ENCODE assay signal across 1 cellular context in the genomic region with DNA sequence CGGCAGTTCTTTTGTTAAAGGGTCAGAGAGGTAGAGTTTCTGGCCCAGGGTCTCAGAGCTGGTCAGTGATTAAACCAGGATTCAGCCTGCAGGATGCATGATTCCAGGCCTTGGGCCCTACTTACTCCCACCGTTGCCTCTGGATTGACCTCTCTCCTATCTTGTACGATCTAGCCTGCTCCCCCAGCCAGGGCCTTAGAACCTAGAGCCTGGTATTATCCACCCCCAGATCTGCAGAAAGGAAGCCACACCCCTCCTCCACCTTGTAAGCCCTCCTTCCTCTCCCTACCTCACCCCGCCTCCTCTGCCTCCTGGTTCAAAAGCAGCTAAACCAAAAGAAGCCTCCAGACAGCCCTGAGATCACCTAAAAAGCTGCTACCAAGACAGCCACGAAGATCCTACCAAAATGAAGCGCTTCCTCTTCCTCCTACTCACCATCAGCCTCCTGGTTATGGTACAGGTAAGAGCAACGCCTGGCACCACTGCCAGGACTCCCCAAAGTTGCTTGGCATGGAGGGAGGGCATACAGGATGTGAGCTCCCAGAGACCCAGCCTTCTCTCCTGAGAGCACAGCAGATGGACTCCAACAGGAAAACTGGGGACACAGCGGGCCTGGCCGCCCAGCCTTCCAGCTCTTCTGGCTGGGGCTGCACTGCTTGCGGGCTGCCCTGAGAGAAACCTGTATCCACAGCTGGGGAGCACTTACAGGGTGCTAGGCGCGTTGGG.
A peak's percentile ranks its signal among the peaks of the same experiment; 100 is the strongest.
TF ChIP-seq lines count a peak whose summit lies in the region.

A gene with protein sequence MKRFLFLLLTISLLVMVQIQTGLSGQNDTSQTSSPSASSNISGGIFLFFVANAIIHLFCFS (plus strand): TSS at position 347 of the 726 bp plus-strand sequence. CDS start 60 bp downstream, at position 407.

TF ChIP-seq in K562, 482 proteins besides CTCF, POLR2A, EP300 and RAD21 (continued from another document and continues in another):
- TF ChIP-seq, protein P1, sequence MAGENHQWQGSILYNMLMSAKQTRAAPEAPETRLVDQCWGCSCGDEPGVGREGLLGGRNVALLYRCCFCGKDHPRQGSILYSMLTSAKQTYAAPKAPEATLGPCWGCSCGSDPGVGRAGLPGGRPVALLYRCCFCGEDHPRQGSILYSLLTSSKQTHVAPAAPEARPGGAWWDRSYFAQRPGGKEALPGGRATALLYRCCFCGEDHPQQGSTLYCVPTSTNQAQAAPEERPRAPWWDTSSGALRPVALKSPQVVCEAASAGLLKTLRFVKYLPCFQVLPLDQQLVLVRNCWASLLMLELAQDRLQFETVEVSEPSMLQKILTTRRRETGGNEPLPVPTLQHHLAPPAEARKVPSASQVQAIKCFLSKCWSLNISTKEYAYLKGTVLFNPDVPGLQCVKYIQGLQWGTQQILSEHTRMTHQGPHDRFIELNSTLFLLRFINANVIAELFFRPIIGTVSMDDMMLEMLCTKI (IDR thresholded peaks at IDR 0.05; ENCODE audit: partially characterized antibody): no peak
- TF ChIP-seq NRF1 (conservative IDR thresholded peaks at IDR 0.05 in 1 of 2, IDR thresholded peaks at IDR 0.05 in 1 of 2) (no peak), FOXK1 (CRISPR knock-in tag; IDR thresholded peaks at IDR 0.05; ENCODE audit: borderline replicate concordance) (no peak), EWSR1 (IDR thresholded peaks at IDR 0.05; ENCODE audit: borderline replicate concordance, low read depth, partially characterized antibody) (no peak), RBM15 (IDR thresholded peaks at IDR 0.05; ENCODE audit: insufficient read depth, low read length) (no peak), SNIP1 (IDR thresholded peaks at IDR 0.05; ENCODE audit: low read depth) (no peak), RHOXF2B (CRISPR knock-in tag; conservative IDR thresholded peaks at IDR 0.05) (no peak), TAF7 (tag; IDR thresholded peaks at IDR 0.05) (no peak), BCOR (IDR thresholded peaks at IDR 0.05) (0 out of 2 replicates have a peak, but pooled peaks have one; percentile 14), RBM34 (IDR thresholded peaks at IDR 0.05; ENCODE audit: borderline replicate concordance, insufficient read depth, low read length) (no peak), ASH1L (IDR thresholded peaks at IDR 0.05; ENCODE audit: borderline replicate concordance, low read depth, partially characterized antibody) (no peak), LEF1 (IDR thresholded peaks at IDR 0.05) (0 out of 2 replicates have a peak, but pooled peaks have one; percentile 36), GATA2 (CRISPR knock-in tag; IDR thresholded peaks at IDR 0.05) (no peak), SMAD4 (CRISPR knock-in tag; conservative IDR thresholded peaks at IDR 0.05) (no peak), SAFB (IDR thresholded peaks at IDR 0.05; ENCODE audit: borderline replicate concordance, low read depth, low read length) (no peak), ZNF431 (CRISPR knock-in tag; IDR thresholded peaks at IDR 0.05) (no peak), LCOR (CRISPR knock-in tag; IDR thresholded peaks at IDR 0.05) (no peak), CHD2 (IDR thresholded peaks at IDR 0.05; ENCODE audit: low read depth, low read length) (no peak), YY1 (IDR thresholded peaks at IDR 0.05; ENCODE audit: borderline replicate concordance in 1 of 3, control insufficient read depth in 1 of 3, extremely low read depth in 1 of 3, insufficient read depth in 3 of 3, insufficient read length in 1 of 3, insufficient replicate concordance in 2 of 3, low read depth in 1 of 3, low read length in 2 of 3) (no peak), ZNF384 (IDR thresholded peaks at IDR 0.05; ENCODE audit: low read depth, low read length) (no peak), PHB2 (IDR thresholded peaks at IDR 0.05; ENCODE audit: low read depth) (no peak), ARHGAP35 (IDR thresholded peaks at IDR 0.05; ENCODE audit: partially characterized antibody) (no peak), KDM2B (CRISPR knock-in tag; IDR thresholded peaks at IDR 0.05) (no peak), CAMTA2 (CRISPR knock-in tag; conservative IDR thresholded peaks at IDR 0.05) (no peak), HEY1 (CRISPR knock-in tag; IDR thresholded peaks at IDR 0.05; ENCODE audit: borderline replicate concordance) (no peak), PURB (CRISPR knock-in tag; IDR thresholded peaks at IDR 0.05; ENCODE audit: low read depth) (no peak), DPF2 (IDR thresholded peaks at IDR 0.05) (peak; percentile 84), PML (IDR thresholded peaks at IDR 0.05; ENCODE audit: low read length) (no peak), BRD9 (IDR thresholded peaks at IDR 0.05; ENCODE audit: low read depth, partially characterized antibody) (no peak), HDGF (IDR thresholded peaks at IDR 0.05) (peak; percentile 52; the same call in 1 of the 2 replicates)
- TF ChIP-seq, protein P2, sequence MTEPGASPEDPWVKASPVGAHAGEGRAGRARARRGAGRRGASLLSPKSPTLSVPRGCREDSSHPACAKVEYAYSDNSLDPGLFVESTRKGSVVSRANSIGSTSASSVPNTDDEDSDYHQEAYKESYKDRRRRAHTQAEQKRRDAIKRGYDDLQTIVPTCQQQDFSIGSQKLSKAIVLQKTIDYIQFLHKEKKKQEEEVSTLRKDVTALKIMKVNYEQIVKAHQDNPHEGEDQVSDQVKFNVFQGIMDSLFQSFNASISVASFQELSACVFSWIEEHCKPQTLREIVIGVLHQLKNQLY (CRISPR knock-in tag; conservative IDR thresholded peaks at IDR 0.05): no peak
- TF ChIP-seq, protein P3, sequence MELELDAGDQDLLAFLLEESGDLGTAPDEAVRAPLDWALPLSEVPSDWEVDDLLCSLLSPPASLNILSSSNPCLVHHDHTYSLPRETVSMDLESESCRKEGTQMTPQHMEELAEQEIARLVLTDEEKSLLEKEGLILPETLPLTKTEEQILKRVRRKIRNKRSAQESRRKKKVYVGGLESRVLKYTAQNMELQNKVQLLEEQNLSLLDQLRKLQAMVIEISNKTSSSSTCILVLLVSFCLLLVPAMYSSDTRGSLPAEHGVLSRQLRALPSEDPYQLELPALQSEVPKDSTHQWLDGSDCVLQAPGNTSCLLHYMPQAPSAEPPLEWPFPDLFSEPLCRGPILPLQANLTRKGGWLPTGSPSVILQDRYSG (tag; conservative IDR thresholded peaks at IDR 0.05; ENCODE audit: low read depth): no peak
- TF ChIP-seq, protein P4, sequence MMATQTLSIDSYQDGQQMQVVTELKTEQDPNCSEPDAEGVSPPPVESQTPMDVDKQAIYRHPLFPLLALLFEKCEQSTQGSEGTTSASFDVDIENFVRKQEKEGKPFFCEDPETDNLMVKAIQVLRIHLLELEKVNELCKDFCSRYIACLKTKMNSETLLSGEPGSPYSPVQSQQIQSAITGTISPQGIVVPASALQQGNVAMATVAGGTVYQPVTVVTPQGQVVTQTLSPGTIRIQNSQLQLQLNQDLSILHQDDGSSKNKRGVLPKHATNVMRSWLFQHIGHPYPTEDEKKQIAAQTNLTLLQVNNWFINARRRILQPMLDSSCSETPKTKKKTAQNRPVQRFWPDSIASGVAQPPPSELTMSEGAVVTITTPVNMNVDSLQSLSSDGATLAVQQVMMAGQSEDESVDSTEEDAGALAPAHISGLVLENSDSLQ (IDR thresholded peaks at IDR 0.05): no peak
- TF ChIP-seq, protein P5, sequence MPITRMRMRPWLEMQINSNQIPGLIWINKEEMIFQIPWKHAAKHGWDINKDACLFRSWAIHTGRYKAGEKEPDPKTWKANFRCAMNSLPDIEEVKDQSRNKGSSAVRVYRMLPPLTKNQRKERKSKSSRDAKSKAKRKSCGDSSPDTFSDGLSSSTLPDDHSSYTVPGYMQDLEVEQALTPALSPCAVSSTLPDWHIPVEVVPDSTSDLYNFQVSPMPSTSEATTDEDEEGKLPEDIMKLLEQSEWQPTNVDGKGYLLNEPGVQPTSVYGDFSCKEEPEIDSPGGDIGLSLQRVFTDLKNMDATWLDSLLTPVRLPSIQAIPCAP (CRISPR knock-in tag; IDR thresholded peaks at IDR 0.05; ENCODE audit: borderline replicate concordance): no peak
- TF ChIP-seq, protein P6, sequence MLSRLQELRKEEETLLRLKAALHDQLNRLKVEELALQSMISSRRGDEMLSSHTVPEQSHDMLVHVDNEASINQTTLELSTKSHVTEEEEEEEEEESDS (CRISPR knock-in tag; IDR thresholded peaks at IDR 0.05): no peak
- TF ChIP-seq, protein P7, sequence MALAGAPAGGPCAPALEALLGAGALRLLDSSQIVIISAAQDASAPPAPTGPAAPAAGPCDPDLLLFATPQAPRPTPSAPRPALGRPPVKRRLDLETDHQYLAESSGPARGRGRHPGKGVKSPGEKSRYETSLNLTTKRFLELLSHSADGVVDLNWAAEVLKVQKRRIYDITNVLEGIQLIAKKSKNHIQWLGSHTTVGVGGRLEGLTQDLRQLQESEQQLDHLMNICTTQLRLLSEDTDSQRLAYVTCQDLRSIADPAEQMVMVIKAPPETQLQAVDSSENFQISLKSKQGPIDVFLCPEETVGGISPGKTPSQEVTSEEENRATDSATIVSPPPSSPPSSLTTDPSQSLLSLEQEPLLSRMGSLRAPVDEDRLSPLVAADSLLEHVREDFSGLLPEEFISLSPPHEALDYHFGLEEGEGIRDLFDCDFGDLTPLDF (CRISPR knock-in tag; IDR thresholded peaks at IDR 0.05): no peak
- TF ChIP-seq, protein P8, sequence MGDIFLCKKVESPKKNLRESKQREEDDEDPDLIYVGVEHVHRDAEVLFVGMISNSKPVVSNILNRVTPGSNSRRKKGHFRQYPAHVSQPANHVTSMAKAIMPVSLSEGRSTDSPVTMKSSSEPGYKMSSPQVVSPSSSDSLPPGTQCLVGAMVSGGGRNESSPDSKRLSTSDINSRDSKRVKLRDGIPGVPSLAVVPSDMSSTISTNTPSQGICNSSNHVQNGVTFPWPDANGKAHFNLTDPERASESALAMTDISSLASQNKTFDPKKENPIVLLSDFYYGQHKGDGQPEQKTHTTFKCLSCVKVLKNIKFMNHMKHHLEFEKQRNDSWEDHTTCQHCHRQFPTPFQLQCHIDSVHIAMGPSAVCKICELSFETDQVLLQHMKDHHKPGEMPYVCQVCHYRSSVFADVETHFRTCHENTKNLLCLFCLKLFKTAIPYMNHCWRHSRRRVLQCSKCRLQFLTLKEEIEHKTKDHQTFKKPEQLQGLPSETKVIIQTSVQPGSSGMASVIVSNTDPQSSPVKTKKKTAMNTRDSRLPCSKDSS (IDR thresholded peaks at IDR 0.05; ENCODE audit: low read depth, partially characterized antibody): no peak
- TF ChIP-seq, protein P9, sequence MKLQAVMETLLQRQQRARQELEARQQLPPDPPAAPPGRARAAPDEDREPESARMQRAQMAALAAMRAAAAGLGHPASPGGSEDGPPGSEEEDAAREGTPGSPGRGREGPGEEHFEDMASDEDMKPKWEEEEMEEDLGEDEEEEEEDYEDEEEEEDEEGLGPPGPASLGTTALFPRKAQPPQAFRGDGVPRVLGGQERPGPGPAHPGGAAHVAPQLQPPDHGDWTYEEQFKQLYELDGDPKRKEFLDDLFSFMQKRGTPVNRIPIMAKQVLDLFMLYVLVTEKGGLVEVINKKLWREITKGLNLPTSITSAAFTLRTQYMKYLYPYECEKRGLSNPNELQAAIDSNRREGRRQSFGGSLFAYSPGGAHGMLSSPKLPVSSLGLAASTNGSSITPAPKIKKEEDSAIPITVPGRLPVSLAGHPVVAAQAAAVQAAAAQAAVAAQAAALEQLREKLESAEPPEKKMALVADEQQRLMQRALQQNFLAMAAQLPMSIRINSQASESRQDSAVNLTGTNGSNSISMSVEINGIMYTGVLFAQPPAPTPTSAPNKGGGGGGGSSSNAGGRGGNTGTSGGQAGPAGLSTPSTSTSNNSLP (IDR thresholded peaks at IDR 0.05; ENCODE audit: borderline replicate concordance, low read depth, low read length): no peak
- TF ChIP-seq, protein P10, sequence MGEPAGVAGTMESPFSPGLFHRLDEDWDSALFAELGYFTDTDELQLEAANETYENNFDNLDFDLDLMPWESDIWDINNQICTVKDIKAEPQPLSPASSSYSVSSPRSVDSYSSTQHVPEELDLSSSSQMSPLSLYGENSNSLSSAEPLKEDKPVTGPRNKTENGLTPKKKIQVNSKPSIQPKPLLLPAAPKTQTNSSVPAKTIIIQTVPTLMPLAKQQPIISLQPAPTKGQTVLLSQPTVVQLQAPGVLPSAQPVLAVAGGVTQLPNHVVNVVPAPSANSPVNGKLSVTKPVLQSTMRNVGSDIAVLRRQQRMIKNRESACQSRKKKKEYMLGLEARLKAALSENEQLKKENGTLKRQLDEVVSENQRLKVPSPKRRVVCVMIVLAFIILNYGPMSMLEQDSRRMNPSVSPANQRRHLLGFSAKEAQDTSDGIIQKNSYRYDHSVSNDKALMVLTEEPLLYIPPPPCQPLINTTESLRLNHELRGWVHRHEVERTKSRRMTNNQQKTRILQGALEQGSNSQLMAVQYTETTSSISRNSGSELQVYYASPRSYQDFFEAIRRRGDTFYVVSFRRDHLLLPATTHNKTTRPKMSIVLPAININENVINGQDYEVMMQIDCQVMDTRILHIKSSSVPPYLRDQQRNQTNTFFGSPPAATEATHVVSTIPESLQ (CRISPR knock-in tag; IDR thresholded peaks at IDR 0.05): no peak
- TF ChIP-seq, protein P11, sequence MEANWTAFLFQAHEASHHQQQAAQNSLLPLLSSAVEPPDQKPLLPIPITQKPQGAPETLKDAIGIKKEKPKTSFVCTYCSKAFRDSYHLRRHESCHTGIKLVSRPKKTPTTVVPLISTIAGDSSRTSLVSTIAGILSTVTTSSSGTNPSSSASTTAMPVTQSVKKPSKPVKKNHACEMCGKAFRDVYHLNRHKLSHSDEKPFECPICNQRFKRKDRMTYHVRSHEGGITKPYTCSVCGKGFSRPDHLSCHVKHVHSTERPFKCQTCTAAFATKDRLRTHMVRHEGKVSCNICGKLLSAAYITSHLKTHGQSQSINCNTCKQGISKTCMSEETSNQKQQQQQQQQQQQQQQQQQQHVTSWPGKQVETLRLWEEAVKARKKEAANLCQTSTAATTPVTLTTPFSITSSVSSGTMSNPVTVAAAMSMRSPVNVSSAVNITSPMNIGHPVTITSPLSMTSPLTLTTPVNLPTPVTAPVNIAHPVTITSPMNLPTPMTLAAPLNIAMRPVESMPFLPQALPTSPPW (CRISPR knock-in tag; IDR thresholded peaks at IDR 0.05): peak; percentile 60
- TF ChIP-seq, protein P12, sequence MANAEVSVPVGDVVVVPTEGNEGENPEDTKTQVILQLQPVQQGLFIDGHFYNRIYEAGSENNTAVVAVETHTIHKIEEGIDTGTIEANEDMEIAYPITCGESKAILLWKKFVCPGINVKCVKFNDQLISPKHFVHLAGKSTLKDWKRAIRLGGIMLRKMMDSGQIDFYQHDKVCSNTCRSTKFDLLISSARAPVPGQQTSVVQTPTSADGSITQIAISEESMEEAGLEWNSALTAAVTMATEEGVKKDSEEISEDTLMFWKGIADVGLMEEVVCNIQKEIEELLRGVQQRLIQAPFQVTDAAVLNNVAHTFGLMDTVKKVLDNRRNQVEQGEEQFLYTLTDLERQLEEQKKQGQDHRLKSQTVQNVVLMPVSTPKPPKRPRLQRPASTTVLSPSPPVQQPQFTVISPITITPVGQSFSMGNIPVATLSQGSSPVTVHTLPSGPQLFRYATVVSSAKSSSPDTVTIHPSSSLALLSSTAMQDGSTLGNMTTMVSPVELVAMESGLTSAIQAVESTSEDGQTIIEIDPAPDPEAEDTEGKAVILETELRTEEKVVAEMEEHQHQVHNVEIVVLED (CRISPR knock-in tag; IDR thresholded peaks at IDR 0.05): no peak
- TF ChIP-seq, protein P13, sequence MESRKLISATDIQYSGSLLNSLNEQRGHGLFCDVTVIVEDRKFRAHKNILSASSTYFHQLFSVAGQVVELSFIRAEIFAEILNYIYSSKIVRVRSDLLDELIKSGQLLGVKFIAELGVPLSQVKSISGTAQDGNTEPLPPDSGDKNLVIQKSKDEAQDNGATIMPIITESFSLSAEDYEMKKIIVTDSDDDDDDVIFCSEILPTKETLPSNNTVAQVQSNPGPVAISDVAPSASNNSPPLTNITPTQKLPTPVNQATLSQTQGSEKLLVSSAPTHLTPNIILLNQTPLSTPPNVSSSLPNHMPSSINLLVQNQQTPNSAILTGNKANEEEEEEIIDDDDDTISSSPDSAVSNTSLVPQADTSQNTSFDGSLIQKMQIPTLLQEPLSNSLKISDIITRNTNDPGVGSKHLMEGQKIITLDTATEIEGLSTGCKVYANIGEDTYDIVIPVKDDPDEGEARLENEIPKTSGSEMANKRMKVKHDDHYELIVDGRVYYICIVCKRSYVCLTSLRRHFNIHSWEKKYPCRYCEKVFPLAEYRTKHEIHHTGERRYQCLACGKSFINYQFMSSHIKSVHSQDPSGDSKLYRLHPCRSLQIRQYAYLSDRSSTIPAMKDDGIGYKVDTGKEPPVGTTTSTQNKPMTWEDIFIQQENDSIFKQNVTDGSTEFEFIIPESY (CRISPR knock-in tag; IDR thresholded peaks at IDR 0.05): no peak
